21 cellular contexts compared by ENCODE assay signal in genomic region chr11:120270386-120270785, GRCh38. TPM values are rescaled to one million over a fixed set of nuclear protein-coding genes. Genes with fewer than 3 reads are reported as not detected.
DNase-seq lines count a peak whose midpoint lies in the region; FAIRE-seq and TF ChIP-seq lines count a peak whose summit lies in the region.
"Had no signal": no experiment of that assay in that cellular context is flagged by ENCODE, and none has a peak within 500 bp of the region (broad histone marks: within the 10 kb centered on the region; RNA-seq: fewer than 3 reads in every experiment).

No MANE protein-coding gene starts in this region.

- H3K36me3 ChIP-seq in bronchial epithelial cell (ENCODE audit: control insufficient read depth, insufficient read depth, low read length), result no peaks in the 10 kb centered on the region
- H3K36me3 ChIP-seq in vagina, result no peaks in the 10 kb centered on the region
- H3K36me3 ChIP-seq in OCI-LY7 (ENCODE audit: insufficient read depth, low read length), result no peaks in the 10 kb centered on the region
- H3K36me3 ChIP-seq: BLaER1 treated with 17β-estradiol and CSF1 and Interleukin-3, amounts not matched to agents 10 nM and 100 nM; HAP-1 had no signal

- H2AFZ ChIP-seq in OCI-LY7 (ENCODE audit: low read length), result no peak overlapping the region

- TF ChIP-seq POLR2A in vagina (IDR thresholded peaks at IDR 0.05), result no peak

- H3K4me3 ChIP-seq in bronchial epithelial cell (ENCODE audit: low read depth, low read length) (no peak overlapping the region), fibroblast of pulmonary artery (replicated peaks; ENCODE audit: low read depth, low read length) (no peak overlapping the region), vagina (no peak overlapping the region), OCI-LY7 (ENCODE audit: low read depth, low read length, poor library complexity, severe bottlenecking) (no peak overlapping the region)
- H3K4me3 ChIP-seq: BLaER1 treated with 17β-estradiol and CSF1 and Interleukin-3, amounts not matched to agents 10 nM and 100 nM; HAP-1 had no signal

- DNase-seq in NCI-H226, result peak; percentile 31
- peak; percentile 38 for DNase-seq in bronchial epithelial cell (ENCODE audit: low read depth)
- peak; percentile 25 for DNase-seq in fibroblast of pulmonary artery (ENCODE audit: low read depth)
- DNase-seq in vagina (ENCODE audit: extremely low spot score in 2 of 2), result no peak
- no peak for DNase-seq in OCI-LY7 (ENCODE audit: low spot score)
- no peak for DNase-seq in DMS153 treated with DMSO at 0.1 percent for 48 hours (lab: John Stamatoyannopoulos, UW; ENCODE audit: unreplicated experiment)
- DNase-seq in NAMALWA (ENCODE audit: low spot score), result no peak
- DNase-seq: Calu3; CD8-positive, alpha-beta T cell; DMS53; DND-41; EL; IMR-90 had no signal

- no peaks in the 10 kb centered on the region for H3K9me3 ChIP-seq in vagina
- H3K9me3 ChIP-seq in OCI-LY7 (ENCODE audit: low read length), result no peaks in the 10 kb centered on the region
- H3K9me3 ChIP-seq: BLaER1 treated with 17β-estradiol and CSF1 and Interleukin-3, amounts not matched to agents 10 nM and 100 nM; HAP-1 had no signal

- no TSS peak for BruUV-seq in OCI-LY7 (replicated peaks; lab: Mats Ljungman, UMichigan)

- H3K79me2 ChIP-seq in OCI-LY7 (ENCODE audit: insufficient read depth, low read depth, low read length), result no peaks in the 10 kb centered on the region

- H3K27me3 ChIP-seq in bronchial epithelial cell (ENCODE audit: control insufficient read depth, insufficient read depth, low read length) (peaks cover 1% of the 10 kb centered on the region), vagina (no peaks in the 10 kb centered on the region)
- H3K27me3 ChIP-seq: BLaER1 treated with 17β-estradiol and CSF1 and Interleukin-3, amounts not matched to agents 10 nM and 100 nM had no signal

- no peak for FAIRE-seq in bronchial epithelial cell (lab: Jason Lieb, UNC)
- FAIRE-seq: GM12891, GM19239 had no signal

- no peak overlapping the region for H3K4me2 ChIP-seq in OCI-LY7 (ENCODE audit: low read length)
- H3K4me2 ChIP-seq: BLaER1 treated with 17β-estradiol and CSF1 and Interleukin-3, amounts not matched to agents 10 nM and 100 nM had no signal

- no peak for TF ChIP-seq CTCF in bronchial epithelial cell (IDR thresholded peaks at IDR 0.05; ENCODE audit: insufficient read depth, low read length, severe bottlenecking)
- no peak for TF ChIP-seq CTCF in fibroblast of pulmonary artery (IDR thresholded peaks at IDR 0.05; ENCODE audit: low read length, missing control alignments)
- no peak for TF ChIP-seq CTCF in vagina (IDR thresholded peaks at IDR 0.05)
- no peak for TF ChIP-seq CTCF in OCI-LY7 (conservative IDR thresholded peaks at IDR 0.05; ENCODE audit: low read length)

- intact Hi-C loops in vagina (cut with DNase I) (no loop called here), OCI-LY7 (cut with micrococcal nuclease; ENCODE audit: unreplicated experiment) (no loop called here)

- CTCF ChIA-PET in OCI-LY7 (lab: Charles Lee; ENCODE audit: unreplicated experiment), result no interaction called here

- H3K9me2 ChIP-seq in OCI-LY7 (ENCODE audit: insufficient read depth, low read length), result no peaks in the 10 kb centered on the region

- H3K27ac ChIP-seq in vagina (peak overlapping the region; percentile 66), OCI-LY7 (ENCODE audit: low read depth, low read length, poor library complexity, severe bottlenecking) (no peak overlapping the region)
- H3K27ac ChIP-seq: BLaER1 treated with 17β-estradiol and CSF1 and Interleukin-3, amounts not matched to agents 10 nM and 100 nM; HL-60 had no signal

- peaks cover 9% of the 10 kb centered on the region for H3K4me1 ChIP-seq in vagina
- no peaks in the 10 kb centered on the region for H3K4me1 ChIP-seq in OCI-LY7 (ENCODE audit: insufficient read depth, low read length, poor library complexity, severe bottlenecking)
- H3K4me1 ChIP-seq: HAP-1 had no signal

- H4K20me1 ChIP-seq in OCI-LY7 (ENCODE audit: insufficient read depth, low read length), result no peaks in the 10 kb centered on the region
- H4K20me1 ChIP-seq: BLaER1 treated with 17β-estradiol and CSF1 and Interleukin-3, amounts not matched to agents 10 nM and 100 nM had no signal

- POLR2A ChIA-PET in OCI-LY7 (lab: Charles Lee), result no interaction called here

RNA-seq across cellular contexts. Expression of gene POU2F3, which starts 30.4 kb away (rescaled TPM):
- total RNA-seq in bronchial epithelial cell (0.90 TPM in 1 of 2 replicates, not detected in the other), vagina (2.7 TPM), OCI-LY7 (2022) (not detected in 2 replicates)
- 0.16 TPM in 1 of 2 replicates, not detected in the other for total RNA-seq in OCI-LY7 (2014; rRNA removed; shearing (Covaris generic))
- total RNA-seq: B cell; CD8-positive, alpha-beta T cell; G401; HT1080 had no signal

RNA-seq across cellular contexts. Expression of gene TLCD5, which starts 54.7 kb away (rescaled TPM):
- total RNA-seq in bronchial epithelial cell (1.7 and 1.8 TPM in 2 replicates), vagina (3.7 TPM), OCI-LY7 (2022) (0.50 TPM in 1 of 2 replicates, not detected in the other)
- 0.60 and 1.2 TPM in 2 replicates for total RNA-seq in OCI-LY7 (2014; rRNA removed; shearing (Covaris generic))

RNA-seq across cellular contexts. Expression of gene OAF, which starts 59.6 kb away (rescaled TPM):
- total RNA-seq in bronchial epithelial cell, result 5.9 and 9.0 TPM in 2 replicates
- 56.7 TPM for total RNA-seq in vagina
- 1.9 and 3.4 TPM in 2 replicates for total RNA-seq in OCI-LY7 (2014; rRNA removed; shearing (Covaris generic))
- total RNA-seq in OCI-LY7 (2022), result 3.1 and 3.8 TPM in 2 replicates

Comparison
In these comparisons a context has a peak if more than half of its experiments do, and no peak if none do; other contexts are left out.
1. DNase-seq: peak in NCI-H226 (single experiment), bronchial epithelial cell (single experiment) and fibroblast of pulmonary artery (single experiment); none in vagina (0 of 2), OCI-LY7 (single experiment), DMS153 treated with DMSO at 0.1 percent for 48 hours (single experiment) and NAMALWA (single experiment).